Comparison of ENCODE assay signal across 18 cellular contexts in genomic region chr13:30567072-30567471, GRCh38. TPM values are rescaled to one million over a fixed set of nuclear protein-coding genes. Genes with fewer than 3 reads are reported as not detected.
A peak's percentile ranks its signal among the peaks of the same experiment; 100 is the strongest.
DNase-seq lines count a peak whose midpoint lies in the region; ATAC-seq and TF ChIP-seq lines count a peak whose summit lies in the region.
"Had no signal": no experiment of that assay in that cellular context is flagged by ENCODE, and none has a peak within 500 bp of the region (broad histone marks: within the 10 kb centered on the region; RNA-seq: fewer than 3 reads in every experiment).

No MANE protein-coding gene starts in this region.

- H3K27me3 Mint-ChIP-seq in activated naive CD8-positive, alpha-beta T cell treated with anti-CD3 and anti-CD28 coated beads, Interleukin-2, amount 50 U/mL, for 24 hours, result no peaks in the 10 kb centered on the region
- H3K27me3 Mint-ChIP-seq in activated naive CD8-positive, alpha-beta T cell treated with anti-CD3 and anti-CD28 coated beads for 36 hours, result peaks cover 6% of the 10 kb centered on the region

- DNase-seq in activated naive CD8-positive, alpha-beta T cell treated with anti-CD3 and anti-CD28 coated beads, Interleukin-2, amount 50 U/mL, for 24 hours, result no peak
- no peak for DNase-seq in activated naive CD8-positive, alpha-beta T cell treated with anti-CD3 and anti-CD28 coated beads for 36 hours
- no peak for DNase-seq in OCI-LY7 (ENCODE audit: low spot score)
- no peak for DNase-seq in NCI-H510A treated with DMSO at 0.1 percent for 48 hours (lab: John Stamatoyannopoulos, UW)
- DNase-seq in left ventricle myocardium superior, result no peak
- DNase-seq in COR-L47 (lab: John Stamatoyannopoulos, UW), result no peak
- DNase-seq in SIG-M5 (lab: John Stamatoyannopoulos, UW), result no peak
- DNase-seq: Caco-2, GM23248, NCI-H1105 treated with DMSO at 0.1 percent for 48 hours, NCI-H187, NCI-H446 treated with DMSO at 0.1 percent for 48 hours, NCI-H82, SHP77 treated with DMSO at 0.1 percent for 48 hours had no signal

- H4K20me1 ChIP-seq in OCI-LY7 (ENCODE audit: insufficient read depth, low read length), result no peaks in the 10 kb centered on the region

- H3K36me3 Mint-ChIP-seq in activated naive CD8-positive, alpha-beta T cell treated with anti-CD3 and anti-CD28 coated beads, Interleukin-2, amount 50 U/mL, for 24 hours (ENCODE audit: low read depth), result no peaks in the 10 kb centered on the region
- H3K36me3 Mint-ChIP-seq in activated naive CD8-positive, alpha-beta T cell treated with anti-CD3 and anti-CD28 coated beads for 36 hours, result no peaks in the 10 kb centered on the region

- no peaks in the 10 kb centered on the region for H3K9me2 ChIP-seq in OCI-LY7 (ENCODE audit: insufficient read depth, low read length)

- POLR2A ChIA-PET in OCI-LY7 (lab: Charles Lee), result interaction anchor here (0.6 to 1.5 kb wide), 8 partner anchors 9 to 191 kb away, joined by 3 to 4 read pairs (median 3); no protein-coding TSS in a partner anchor

- peak; percentile 44 for ATAC-seq in activated naive CD8-positive, alpha-beta T cell treated with anti-CD3 and anti-CD28 coated beads, Interleukin-2, amount 50 U/mL, for 24 hours
- ATAC-seq in HG02588 (IDR thresholded peaks at IDR 0.05; ENCODE audit: unreplicated experiment), result peak; percentile 56
- no peak for ATAC-seq in left ventricle myocardium superior
- ATAC-seq: HCT116, HepG2 had no signal

- peak overlapping the region; percentile 72; the same call in 1 of the 2 replicates for H2AFZ ChIP-seq in OCI-LY7 (ENCODE audit: low read length)
- H2AFZ ChIP-seq: GM23248 had no signal

- H3K79me2 ChIP-seq in OCI-LY7 (ENCODE audit: insufficient read depth, low read depth, low read length), result no peaks in the 10 kb centered on the region

- CTCF ChIA-PET in OCI-LY7 (lab: Charles Lee; ENCODE audit: unreplicated experiment), result no interaction called here

- no peak for TF ChIP-seq CTCF in OCI-LY7 (conservative IDR thresholded peaks at IDR 0.05; ENCODE audit: low read length)

- H3K4me1 ChIP-seq in OCI-LY7 (ENCODE audit: insufficient read depth, low read length, poor library complexity, severe bottlenecking), result peaks cover 48% of the 10 kb centered on the region
- H3K4me1 ChIP-seq: Caco-2 had no signal

- H3K9me3 ChIP-seq in OCI-LY7 (ENCODE audit: low read length), result no peaks in the 10 kb centered on the region
- H3K9me3 ChIP-seq: Caco-2 had no signal

- H3K4me3 ChIP-seq in OCI-LY7 (ENCODE audit: low read depth, low read length, poor library complexity, severe bottlenecking), result no peak overlapping the region
- H3K4me3 ChIP-seq: GM23248 had no signal

- no peak overlapping the region for H3K27ac ChIP-seq in OCI-LY7 (ENCODE audit: low read depth, low read length, poor library complexity, severe bottlenecking)
- H3K27ac ChIP-seq: C4-2B, GM23248 had no signal

- H3K27ac Mint-ChIP-seq in activated naive CD8-positive, alpha-beta T cell treated with anti-CD3 and anti-CD28 coated beads, Interleukin-2, amount 50 U/mL, for 24 hours, result no peak overlapping the region
- H3K27ac Mint-ChIP-seq in activated naive CD8-positive, alpha-beta T cell treated with anti-CD3 and anti-CD28 coated beads for 36 hours, result no peak overlapping the region

- H3K9me3 Mint-ChIP-seq in activated naive CD8-positive, alpha-beta T cell treated with anti-CD3 and anti-CD28 coated beads, Interleukin-2, amount 50 U/mL, for 24 hours, result no peaks in the 10 kb centered on the region
- no peaks in the 10 kb centered on the region for H3K9me3 Mint-ChIP-seq in activated naive CD8-positive, alpha-beta T cell treated with anti-CD3 and anti-CD28 coated beads for 36 hours

- BruUV-seq in OCI-LY7 (replicated peaks; lab: Mats Ljungman, UMichigan), result no TSS peak

- intact Hi-C loops in OCI-LY7 (cut with micrococcal nuclease; ENCODE audit: unreplicated experiment), result no loop called here
- intact Hi-C loops in left ventricle myocardium superior (cut with micrococcal nuclease), result no loop called here

- H3K4me3 Mint-ChIP-seq in activated naive CD8-positive, alpha-beta T cell treated with anti-CD3 and anti-CD28 coated beads, Interleukin-2, amount 50 U/mL, for 24 hours, result no peak overlapping the region
- H3K4me3 Mint-ChIP-seq in activated naive CD8-positive, alpha-beta T cell treated with anti-CD3 and anti-CD28 coated beads for 36 hours, result no peak overlapping the region

- peaks cover 21% of the 10 kb centered on the region for H3K4me1 Mint-ChIP-seq in activated naive CD8-positive, alpha-beta T cell treated with anti-CD3 and anti-CD28 coated beads, Interleukin-2, amount 50 U/mL, for 24 hours
- H3K4me1 Mint-ChIP-seq in activated naive CD8-positive, alpha-beta T cell treated with anti-CD3 and anti-CD28 coated beads for 36 hours, result peaks cover 29% of the 10 kb centered on the region

- H3K4me2 ChIP-seq in OCI-LY7 (ENCODE audit: low read length), result peak overlapping the region; percentile 53

- no peaks in the 10 kb centered on the region for H3K36me3 ChIP-seq in OCI-LY7 (ENCODE audit: insufficient read depth, low read length)

RNA-seq across cellular contexts. Expression of gene USPL1, which starts 50.6 kb away (rescaled TPM):
- total RNA-seq in activated naive CD8-positive, alpha-beta T cell treated with anti-CD3 and anti-CD28 coated beads for 36 hours, result 10 to 100 TPM; 13.6 to 15.3 TPM
- total RNA-seq in OCI-LY7 (2014; rRNA removed; shearing (Covaris generic)), result 19.2 and 21.1 TPM in 2 replicates
- total RNA-seq in OCI-LY7 (2022) (21.9 and 23.2 TPM in 2 replicates), left ventricle myocardium superior (10.5 TPM)
